1 cellular context compared by ENCODE assay signal in the genomic region with DNA sequence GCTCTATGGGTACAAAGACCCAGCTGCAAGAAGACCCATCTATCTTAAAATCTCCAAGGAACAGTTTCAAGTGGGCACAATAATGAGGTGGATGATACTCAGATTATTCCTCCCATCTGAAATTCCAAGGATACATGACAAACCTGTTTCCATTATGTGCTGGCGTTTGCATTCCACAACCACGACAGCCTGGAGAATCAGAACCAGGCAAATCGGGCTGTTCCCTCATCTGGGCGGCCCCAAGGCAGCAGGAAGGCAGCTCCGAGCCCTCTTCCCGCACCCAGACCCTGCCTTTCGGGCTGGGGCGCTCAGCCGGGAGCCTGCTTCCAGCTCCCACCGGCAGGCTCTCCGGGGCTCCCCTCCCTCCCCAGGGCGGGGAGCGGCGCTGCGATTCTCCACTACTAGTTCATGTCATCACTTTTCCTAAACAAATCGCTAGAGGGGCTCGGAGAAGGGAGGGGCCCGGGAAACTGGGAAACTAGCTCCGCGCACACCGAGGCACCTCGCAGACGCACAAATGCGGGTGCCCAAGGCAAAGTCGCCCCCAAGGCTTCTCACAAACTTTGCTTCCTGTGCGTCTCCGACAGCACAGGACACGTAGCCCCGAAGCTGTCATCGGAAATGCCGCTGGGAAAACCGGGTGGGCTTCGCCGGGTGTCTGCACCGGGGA.
A peak's percentile ranks its signal among the peaks of the same experiment; 100 is the strongest.
TF ChIP-seq lines count a peak whose summit lies in the region.

A gene (minus strand): TSS at position 350 of the 670 bp plus-strand sequence. CDS start 197 bp downstream, at position 153.

TF ChIP-seq in GM12878, 131 proteins besides CTCF, POLR2A, EP300 and RAD21 (continued from another document and continues in another):
- TF ChIP-seq, protein P1, sequence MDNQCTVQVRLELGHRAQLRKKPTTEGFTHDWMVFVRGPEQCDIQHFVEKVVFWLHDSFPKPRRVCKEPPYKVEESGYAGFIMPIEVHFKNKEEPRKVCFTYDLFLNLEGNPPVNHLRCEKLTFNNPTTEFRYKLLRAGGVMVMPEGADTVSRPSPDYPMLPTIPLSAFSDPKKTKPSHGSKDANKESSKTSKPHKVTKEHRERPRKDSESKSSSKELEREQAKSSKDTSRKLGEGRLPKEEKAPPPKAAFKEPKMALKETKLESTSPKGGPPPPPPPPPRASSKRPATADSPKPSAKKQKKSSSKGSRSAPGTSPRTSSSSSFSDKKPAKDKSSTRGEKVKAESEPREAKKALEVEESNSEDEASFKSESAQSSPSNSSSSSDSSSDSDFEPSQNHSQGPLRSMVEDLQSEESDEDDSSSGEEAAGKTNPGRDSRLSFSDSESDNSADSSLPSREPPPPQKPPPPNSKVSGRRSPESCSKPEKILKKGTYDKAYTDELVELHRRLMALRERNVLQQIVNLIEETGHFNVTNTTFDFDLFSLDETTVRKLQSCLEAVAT (IDR thresholded peaks at IDR 0.05) = peak; percentile 60; the same call in 1 of the 2 replicates
- TF ChIP-seq BACH1 (IDR thresholded peaks at IDR 0.05; ENCODE audit: borderline replicate concordance) = no peak
- no peak for TF ChIP-seq NBN (IDR thresholded peaks at IDR 0.05)
- TF ChIP-seq, protein P2, sequence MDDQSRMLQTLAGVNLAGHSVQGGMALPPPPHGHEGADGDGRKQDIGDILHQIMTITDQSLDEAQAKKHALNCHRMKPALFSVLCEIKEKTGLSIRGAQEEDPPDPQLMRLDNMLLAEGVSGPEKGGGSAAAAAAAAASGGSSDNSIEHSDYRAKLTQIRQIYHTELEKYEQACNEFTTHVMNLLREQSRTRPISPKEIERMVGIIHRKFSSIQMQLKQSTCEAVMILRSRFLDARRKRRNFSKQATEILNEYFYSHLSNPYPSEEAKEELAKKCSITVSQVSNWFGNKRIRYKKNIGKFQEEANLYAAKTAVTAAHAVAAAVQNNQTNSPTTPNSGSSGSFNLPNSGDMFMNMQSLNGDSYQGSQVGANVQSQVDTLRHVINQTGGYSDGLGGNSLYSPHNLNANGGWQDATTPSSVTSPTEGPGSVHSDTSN (IDR thresholded peaks at IDR 0.05; ENCODE audit: insufficient replicate concordance, low read depth, low read length) = no peak
- TF ChIP-seq NFXL1 (IDR thresholded peaks at IDR 0.05; ENCODE audit: borderline replicate concordance) = no peak
- no peak for TF ChIP-seq JUND (IDR thresholded peaks at IDR 0.05; ENCODE audit: low read depth, low read length)
- TF ChIP-seq, protein P3, sequence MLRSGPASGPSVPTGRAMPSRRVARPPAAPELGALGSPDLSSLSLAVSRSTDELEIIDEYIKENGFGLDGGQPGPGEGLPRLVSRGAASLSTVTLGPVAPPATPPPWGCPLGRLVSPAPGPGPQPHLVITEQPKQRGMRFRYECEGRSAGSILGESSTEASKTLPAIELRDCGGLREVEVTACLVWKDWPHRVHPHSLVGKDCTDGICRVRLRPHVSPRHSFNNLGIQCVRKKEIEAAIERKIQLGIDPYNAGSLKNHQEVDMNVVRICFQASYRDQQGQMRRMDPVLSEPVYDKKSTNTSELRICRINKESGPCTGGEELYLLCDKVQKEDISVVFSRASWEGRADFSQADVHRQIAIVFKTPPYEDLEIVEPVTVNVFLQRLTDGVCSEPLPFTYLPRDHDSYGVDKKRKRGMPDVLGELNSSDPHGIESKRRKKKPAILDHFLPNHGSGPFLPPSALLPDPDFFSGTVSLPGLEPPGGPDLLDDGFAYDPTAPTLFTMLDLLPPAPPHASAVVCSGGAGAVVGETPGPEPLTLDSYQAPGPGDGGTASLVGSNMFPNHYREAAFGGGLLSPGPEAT (IDR thresholded peaks at IDR 0.05; ENCODE audit: low read depth) = peak; percentile 30; the same call in 1 of the 2 replicates
- TF ChIP-seq, protein P4, sequence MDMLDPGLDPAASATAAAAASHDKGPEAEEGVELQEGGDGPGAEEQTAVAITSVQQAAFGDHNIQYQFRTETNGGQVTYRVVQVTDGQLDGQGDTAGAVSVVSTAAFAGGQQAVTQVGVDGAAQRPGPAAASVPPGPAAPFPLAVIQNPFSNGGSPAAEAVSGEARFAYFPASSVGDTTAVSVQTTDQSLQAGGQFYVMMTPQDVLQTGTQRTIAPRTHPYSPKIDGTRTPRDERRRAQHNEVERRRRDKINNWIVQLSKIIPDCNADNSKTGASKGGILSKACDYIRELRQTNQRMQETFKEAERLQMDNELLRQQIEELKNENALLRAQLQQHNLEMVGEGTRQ (IDR thresholded peaks at IDR 0.05; ENCODE audit: borderline replicate concordance, low read depth, low read length) = no peak
- TF ChIP-seq SIN3A (IDR thresholded peaks at IDR 0.05; ENCODE audit: low read depth, low read length) = 0 out of 2 replicates have a peak, but pooled peaks have one; percentile 15
- no peak for TF ChIP-seq KAT2A (conservative IDR thresholded peaks at IDR 0.05; ENCODE audit: control insufficient read depth, low read depth, low read length)
- no peak for TF ChIP-seq PAX8 (IDR thresholded peaks at IDR 0.05)
- TF ChIP-seq FOXM1 (IDR thresholded peaks at IDR 0.05; ENCODE audit: low read depth, low read length) = no peak
- no peak for TF ChIP-seq TCF3 (IDR thresholded peaks at IDR 0.05; ENCODE audit: borderline replicate concordance, insufficient read depth, low read depth, low read length)
- TF ChIP-seq, protein P5, sequence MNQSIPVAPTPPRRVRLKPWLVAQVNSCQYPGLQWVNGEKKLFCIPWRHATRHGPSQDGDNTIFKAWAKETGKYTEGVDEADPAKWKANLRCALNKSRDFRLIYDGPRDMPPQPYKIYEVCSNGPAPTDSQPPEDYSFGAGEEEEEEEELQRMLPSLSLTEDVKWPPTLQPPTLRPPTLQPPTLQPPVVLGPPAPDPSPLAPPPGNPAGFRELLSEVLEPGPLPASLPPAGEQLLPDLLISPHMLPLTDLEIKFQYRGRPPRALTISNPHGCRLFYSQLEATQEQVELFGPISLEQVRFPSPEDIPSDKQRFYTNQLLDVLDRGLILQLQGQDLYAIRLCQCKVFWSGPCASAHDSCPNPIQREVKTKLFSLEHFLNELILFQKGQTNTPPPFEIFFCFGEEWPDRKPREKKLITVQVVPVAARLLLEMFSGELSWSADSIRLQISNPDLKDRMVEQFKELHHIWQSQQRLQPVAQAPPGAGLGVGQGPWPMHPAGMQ (IDR thresholded peaks at IDR 0.05; ENCODE audit: borderline replicate concordance) = no peak
- TF ChIP-seq SUZ12 (IDR thresholded peaks at IDR 0.05; ENCODE audit: unreplicated experiment) = no peak
- TF ChIP-seq MXI1 (IDR thresholded peaks at IDR 0.05; ENCODE audit: low read depth, low read length) = no peak
- TF ChIP-seq TCF7 (IDR thresholded peaks at IDR 0.05; ENCODE audit: borderline replicate concordance) = no peak
- TF ChIP-seq PML (IDR thresholded peaks at IDR 0.05; ENCODE audit: low read length) = 0 out of 2 replicates have a peak, but pooled peaks have one; percentile 84
- TF ChIP-seq TAF1 (IDR thresholded peaks at IDR 0.05; ENCODE audit: borderline replicate concordance, low read depth, low read length) = no peak
- TF ChIP-seq FOS (IDR thresholded peaks at IDR 0.05; ENCODE audit: borderline replicate concordance, extremely low read depth, insufficient read length) = no peak
- no peak for TF ChIP-seq CHD4 (IDR thresholded peaks at IDR 0.05)
- 0 out of 2 replicates have a peak, but pooled peaks have one; percentile 34 for TF ChIP-seq POLR2AphosphoS2 (IDR thresholded peaks at IDR 0.05; ENCODE audit: low read depth, low read length)
- no peak for TF ChIP-seq KDM1A (IDR thresholded peaks at IDR 0.05; ENCODE audit: borderline replicate concordance)
- no peak for TF ChIP-seq ZBED1 (IDR thresholded peaks at IDR 0.05; ENCODE audit: borderline replicate concordance)
- TF ChIP-seq SREBF1 (IDR thresholded peaks at IDR 0.05; ENCODE audit: low read length) = no peak
- no peak for TF ChIP-seq ZZZ3 (IDR thresholded peaks at IDR 0.05; ENCODE audit: control insufficient read depth, insufficient read length, low read depth)
- TF ChIP-seq, protein P6, sequence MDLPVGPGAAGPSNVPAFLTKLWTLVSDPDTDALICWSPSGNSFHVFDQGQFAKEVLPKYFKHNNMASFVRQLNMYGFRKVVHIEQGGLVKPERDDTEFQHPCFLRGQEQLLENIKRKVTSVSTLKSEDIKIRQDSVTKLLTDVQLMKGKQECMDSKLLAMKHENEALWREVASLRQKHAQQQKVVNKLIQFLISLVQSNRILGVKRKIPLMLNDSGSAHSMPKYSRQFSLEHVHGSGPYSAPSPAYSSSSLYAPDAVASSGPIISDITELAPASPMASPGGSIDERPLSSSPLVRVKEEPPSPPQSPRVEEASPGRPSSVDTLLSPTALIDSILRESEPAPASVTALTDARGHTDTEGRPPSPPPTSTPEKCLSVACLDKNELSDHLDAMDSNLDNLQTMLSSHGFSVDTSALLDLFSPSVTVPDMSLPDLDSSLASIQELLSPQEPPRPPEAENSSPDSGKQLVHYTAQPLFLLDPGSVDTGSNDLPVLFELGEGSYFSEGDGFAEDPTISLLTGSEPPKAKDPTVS (IDR thresholded peaks at IDR 0.05; ENCODE audit: low read depth, low read length) = no peak
- TF ChIP-seq ZNF24 (IDR thresholded peaks at IDR 0.05) = no peak
- TF ChIP-seq, protein P7, sequence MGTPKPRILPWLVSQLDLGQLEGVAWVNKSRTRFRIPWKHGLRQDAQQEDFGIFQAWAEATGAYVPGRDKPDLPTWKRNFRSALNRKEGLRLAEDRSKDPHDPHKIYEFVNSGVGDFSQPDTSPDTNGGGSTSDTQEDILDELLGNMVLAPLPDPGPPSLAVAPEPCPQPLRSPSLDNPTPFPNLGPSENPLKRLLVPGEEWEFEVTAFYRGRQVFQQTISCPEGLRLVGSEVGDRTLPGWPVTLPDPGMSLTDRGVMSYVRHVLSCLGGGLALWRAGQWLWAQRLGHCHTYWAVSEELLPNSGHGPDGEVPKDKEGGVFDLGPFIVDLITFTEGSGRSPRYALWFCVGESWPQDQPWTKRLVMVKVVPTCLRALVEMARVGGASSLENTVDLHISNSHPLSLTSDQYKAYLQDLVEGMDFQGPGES (IDR thresholded peaks at IDR 0.05) = no peak
- no peak for TF ChIP-seq CHD2 (IDR thresholded peaks at IDR 0.05; ENCODE audit: borderline replicate concordance, low read depth, low read length)
- TF ChIP-seq, protein P8, sequence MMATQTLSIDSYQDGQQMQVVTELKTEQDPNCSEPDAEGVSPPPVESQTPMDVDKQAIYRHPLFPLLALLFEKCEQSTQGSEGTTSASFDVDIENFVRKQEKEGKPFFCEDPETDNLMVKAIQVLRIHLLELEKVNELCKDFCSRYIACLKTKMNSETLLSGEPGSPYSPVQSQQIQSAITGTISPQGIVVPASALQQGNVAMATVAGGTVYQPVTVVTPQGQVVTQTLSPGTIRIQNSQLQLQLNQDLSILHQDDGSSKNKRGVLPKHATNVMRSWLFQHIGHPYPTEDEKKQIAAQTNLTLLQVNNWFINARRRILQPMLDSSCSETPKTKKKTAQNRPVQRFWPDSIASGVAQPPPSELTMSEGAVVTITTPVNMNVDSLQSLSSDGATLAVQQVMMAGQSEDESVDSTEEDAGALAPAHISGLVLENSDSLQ (IDR thresholded peaks at IDR 0.05) = 0 out of 2 replicates have a peak, but pooled peaks have one; percentile 22
- no peak for TF ChIP-seq POLR2AphosphoS5 (IDR thresholded peaks at IDR 0.05; ENCODE audit: low read length)
- TF ChIP-seq SMARCA5 (IDR thresholded peaks at IDR 0.05) = no peak
- TF ChIP-seq NR2F1 (conservative IDR thresholded peaks at IDR 0.05) = no peak
- no peak for TF ChIP-seq ZNF217 (IDR thresholded peaks at IDR 0.05)
- TF ChIP-seq EED (IDR thresholded peaks at IDR 0.05; ENCODE audit: low read depth) = peak; percentile 27; the same call in 1 of the 2 replicates
- TF ChIP-seq ZNF622 (IDR thresholded peaks at IDR 0.05) = no peak
- TF ChIP-seq, protein P9, sequence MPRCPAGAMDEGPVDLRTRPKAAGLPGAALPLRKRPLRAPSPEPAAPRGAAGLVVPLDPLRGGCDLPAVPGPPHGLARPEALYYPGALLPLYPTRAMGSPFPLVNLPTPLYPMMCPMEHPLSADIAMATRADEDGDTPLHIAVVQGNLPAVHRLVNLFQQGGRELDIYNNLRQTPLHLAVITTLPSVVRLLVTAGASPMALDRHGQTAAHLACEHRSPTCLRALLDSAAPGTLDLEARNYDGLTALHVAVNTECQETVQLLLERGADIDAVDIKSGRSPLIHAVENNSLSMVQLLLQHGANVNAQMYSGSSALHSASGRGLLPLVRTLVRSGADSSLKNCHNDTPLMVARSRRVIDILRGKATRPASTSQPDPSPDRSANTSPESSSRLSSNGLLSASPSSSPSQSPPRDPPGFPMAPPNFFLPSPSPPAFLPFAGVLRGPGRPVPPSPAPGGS (IDR thresholded peaks at IDR 0.05; ENCODE audit: borderline replicate concordance, insufficient read depth, low read depth, low read length, poor library complexity, severe bottlenecking) = no peak
- TF ChIP-seq CREB1 (IDR thresholded peaks at IDR 0.05; ENCODE audit: low read depth) = 0 out of 2 replicates have a peak, but pooled peaks have one; percentile 17
- no peak for TF ChIP-seq STAT3 (IDR thresholded peaks at IDR 0.05; ENCODE audit: low read depth, low read length)
- TF ChIP-seq, protein P10, sequence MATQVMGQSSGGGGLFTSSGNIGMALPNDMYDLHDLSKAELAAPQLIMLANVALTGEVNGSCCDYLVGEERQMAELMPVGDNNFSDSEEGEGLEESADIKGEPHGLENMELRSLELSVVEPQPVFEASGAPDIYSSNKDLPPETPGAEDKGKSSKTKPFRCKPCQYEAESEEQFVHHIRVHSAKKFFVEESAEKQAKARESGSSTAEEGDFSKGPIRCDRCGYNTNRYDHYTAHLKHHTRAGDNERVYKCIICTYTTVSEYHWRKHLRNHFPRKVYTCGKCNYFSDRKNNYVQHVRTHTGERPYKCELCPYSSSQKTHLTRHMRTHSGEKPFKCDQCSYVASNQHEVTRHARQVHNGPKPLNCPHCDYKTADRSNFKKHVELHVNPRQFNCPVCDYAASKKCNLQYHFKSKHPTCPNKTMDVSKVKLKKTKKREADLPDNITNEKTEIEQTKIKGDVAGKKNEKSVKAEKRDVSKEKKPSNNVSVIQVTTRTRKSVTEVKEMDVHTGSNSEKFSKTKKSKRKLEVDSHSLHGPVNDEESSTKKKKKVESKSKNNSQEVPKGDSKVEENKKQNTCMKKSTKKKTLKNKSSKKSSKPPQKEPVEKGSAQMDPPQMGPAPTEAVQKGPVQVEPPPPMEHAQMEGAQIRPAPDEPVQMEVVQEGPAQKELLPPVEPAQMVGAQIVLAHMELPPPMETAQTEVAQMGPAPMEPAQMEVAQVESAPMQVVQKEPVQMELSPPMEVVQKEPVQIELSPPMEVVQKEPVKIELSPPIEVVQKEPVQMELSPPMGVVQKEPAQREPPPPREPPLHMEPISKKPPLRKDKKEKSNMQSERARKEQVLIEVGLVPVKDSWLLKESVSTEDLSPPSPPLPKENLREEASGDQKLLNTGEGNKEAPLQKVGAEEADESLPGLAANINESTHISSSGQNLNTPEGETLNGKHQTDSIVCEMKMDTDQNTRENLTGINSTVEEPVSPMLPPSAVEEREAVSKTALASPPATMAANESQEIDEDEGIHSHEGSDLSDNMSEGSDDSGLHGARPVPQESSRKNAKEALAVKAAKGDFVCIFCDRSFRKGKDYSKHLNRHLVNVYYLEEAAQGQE (IDR thresholded peaks at IDR 0.05; ENCODE audit: low read depth, low read length) = 0 out of 2 replicates have a peak, but pooled peaks have one; percentile 4
- no peak for TF ChIP-seq PAX5 (IDR thresholded peaks at IDR 0.05; ENCODE audit: borderline replicate concordance, low read depth, low read length)
- TF ChIP-seq SMAD5 (IDR thresholded peaks at IDR 0.05; ENCODE audit: low read depth) = no peak; the same call in 1 of the 2 replicates
- no peak for TF ChIP-seq RBBP5 (conservative IDR thresholded peaks at IDR 0.05)
